ENCODE assay signal across 9 cellular contexts in the genomic region with DNA sequence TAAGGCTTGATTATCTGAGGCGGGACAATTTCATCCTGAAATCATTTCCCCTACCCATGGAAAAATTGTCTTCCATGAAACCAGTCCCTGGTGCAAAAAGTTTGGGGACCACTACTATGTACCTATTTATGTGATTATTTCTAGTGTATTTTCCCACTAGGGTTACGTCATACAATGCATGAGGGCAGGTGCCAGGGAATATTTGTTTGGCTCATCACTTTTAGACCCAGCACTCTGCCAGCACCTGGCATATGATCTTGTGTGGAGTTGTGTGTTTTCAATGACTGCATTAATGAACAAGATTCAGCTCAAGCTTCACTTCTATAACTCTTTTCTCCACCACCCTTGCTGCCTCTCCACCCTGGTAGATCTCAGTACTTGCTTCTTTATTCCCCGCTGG.
"Had no signal": no experiment of that assay in that cellular context is flagged by ENCODE, and none has a peak within 500 bp of the region (broad histone marks: within the 10 kb centered on the region; RNA-seq: fewer than 3 reads in every experiment).

No MANE protein-coding gene starts in this region.

- DNase-seq: GM23248, GOT3, H7, HFFc6, IMR-90 had no signal

- H2AFZ ChIP-seq: GM23248 had no signal

- H3K9me3 ChIP-seq: HAP-1 had no signal

- H3K4me3 ChIP-seq: GM23248, HAP-1, K562 had no signal

- ATAC-seq: HCT116, K562 had no signal

- H3K4me1 ChIP-seq: HAP-1 had no signal

- H3K36me3 ChIP-seq: HAP-1 had no signal

- H3K27ac ChIP-seq: GM23248, HL-60 had no signal
